In the genomic region with DNA sequence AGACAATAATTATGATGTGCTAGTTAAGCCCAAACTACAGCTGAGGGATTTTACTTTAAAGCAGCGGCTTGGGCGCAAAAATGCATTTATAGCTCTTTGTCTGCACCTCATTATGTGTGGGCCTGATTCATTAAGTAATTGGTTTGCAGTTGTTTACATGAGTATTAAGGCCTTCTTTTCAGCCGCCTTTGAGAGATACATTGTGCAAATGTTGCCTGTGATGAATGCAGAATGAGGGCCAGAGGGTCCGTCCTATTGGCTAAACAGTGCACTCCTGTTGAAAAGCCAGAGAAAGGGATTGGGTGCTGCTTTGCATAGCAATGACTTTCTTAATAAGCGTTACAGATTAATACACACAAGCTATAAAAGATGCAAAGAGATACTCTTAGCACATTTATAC, we compare ENCODE assay signal across 22 cellular contexts.
A peak's percentile ranks its signal among the peaks of the same experiment; 100 is the strongest.
DNase-seq lines count a peak whose midpoint lies in the region; FAIRE-seq and TF ChIP-seq lines count a peak whose summit lies in the region.
"Had no signal": no experiment of that assay in that cellular context is flagged by ENCODE, and none has a peak within 500 bp of the region (broad histone marks: within the 10 kb centered on the region; RNA-seq: fewer than 3 reads in every experiment).

No MANE protein-coding gene starts in this region.

- no peaks in the 10 kb centered on the region for H3K79me2 ChIP-seq in H1 (ENCODE audit: control insufficient read depth in 1 of 2, insufficient read depth in 2 of 2, low read length in 2 of 2)

- 0 out of 8 replicates have a peak overlapping the region, but pooled peaks of 1 of the 4 experiments have one; percentile 43 for H3K4me3 ChIP-seq in H1 (ENCODE audit: extremely low read depth in 1 of 4, insufficient read depth in 2 of 4, low read depth in 3 of 4, low read length in 4 of 4)
- H3K4me3 ChIP-seq: lung, tibial nerve had no signal

- no peak overlapping the region for H2BK20ac ChIP-seq in H1 (ENCODE audit: low read length)

- H3K79me1 ChIP-seq in H1 (ENCODE audit: low read depth, low read length): no peaks in the 10 kb centered on the region; the same call in 1 of the 2 replicates

- H4K8ac ChIP-seq in H1 (ENCODE audit: extremely low read depth, insufficient read depth, low read length): no peak overlapping the region

- TF ChIP-seq POLR2A in H1 (IDR thresholded peaks at IDR 0.05; ENCODE audit: control extremely low read depth in 1 of 2, low read depth in 2 of 2, low read length in 2 of 2): no peak

- H3K23ac ChIP-seq in H1 (ENCODE audit: insufficient read length): no peak overlapping the region

- TF ChIP-seq EP300 in H1 (IDR thresholded peaks at IDR 0.05; ENCODE audit: borderline replicate concordance in 1 of 2, low read depth in 2 of 2, low read length in 2 of 2): no peak

- H3K4me1 ChIP-seq in H1 (replicated peaks in 1 of 4; ENCODE audit: control insufficient read depth in 3 of 4, insufficient read depth in 4 of 4, low read length in 3 of 4): peaks cover 0 to 20% (median 10%) of the 10 kb centered on the region in 4 experiments; a peak in 3 of 7 replicates

- H3K14ac ChIP-seq in H1 (ENCODE audit: insufficient read length): no peak overlapping the region

- H4K20me1 ChIP-seq in H1 (replicated peaks in 1 of 2; ENCODE audit: control insufficient read depth in 1 of 2, insufficient read depth in 2 of 2, low read length in 2 of 2): no peaks in the 10 kb centered on the region

- peaks cover 5% of the 10 kb centered on the region for H3K4me1 Mint-ChIP-seq in activated T-helper 1 cell treated with anti-CD3 and anti-CD28 coated beads, Interleukin-12 subunit alpha, Interleukin-12 subunit beta, Interleukin-2, Interleukin-4 antibody, amounts not matched to agents 30 ng/mL and 10 ng/mL and 1 ng/mL, durations not matched to agents 14 hours and 24 hours and 36 hours (ENCODE audit: low read depth)

- DNase-seq in NCI-H1048 (lab: John Stamatoyannopoulos, UW) (peak; percentile 3), NCI-H69 (lab: John Stamatoyannopoulos, UW) (peak; percentile 69), H1 (ENCODE audit: low read depth in 1 of 2, low spot score in 2 of 2) (no peak), pons (ENCODE audit: low spot score) (peak; percentile 97), RKO (ENCODE audit: low spot score) (no peak), EL (no peak)
- DNase-seq in activated T-helper 1 cell treated with anti-CD3 and anti-CD28 coated beads, Interleukin-12 subunit alpha, Interleukin-12 subunit beta, Interleukin-2, Interleukin-4 antibody, amounts not matched to agents 30 ng/mL and 10 ng/mL and 1 ng/mL, durations not matched to agents 14 hours and 24 hours and 36 hours (ENCODE audit: low spot score): no peak
- DNase-seq: activated CD4-positive, alpha-beta T cell treated with anti-CD3 and anti-CD28 coated beads for 4 hours; activated CD8-positive, alpha-beta memory T cell treated with anti-CD3 and anti-CD28 coated beads, Interleukin-2, amount 50 U/mL, for 48 hours; activated naive CD4-positive, alpha-beta T cell; DMS53; GOT3; immature natural killer cell; naive B cell; stimulated activated CD4-positive, alpha-beta T cell treated with anti-CD3 and anti-CD28 coated beads, Interleukin-12 subunit alpha, Interleukin-12 subunit beta, amount 100 ng/mL, for 4 hours; T-helper 9 cell had no signal

- H3K4me3 Mint-ChIP-seq in activated T-helper 1 cell treated with anti-CD3 and anti-CD28 coated beads, Interleukin-12 subunit alpha, Interleukin-12 subunit beta, Interleukin-2, Interleukin-4 antibody, amounts not matched to agents 30 ng/mL and 10 ng/mL and 1 ng/mL, durations not matched to agents 14 hours and 24 hours and 36 hours: no peak overlapping the region
- H3K4me3 Mint-ChIP-seq: dendritic cell treated with granulocyte-macrophage colony-stimulating factor and Interleukin-4, amounts not matched to agents 40 ng/mL and 50 ng/mL, for 4 days; immature natural killer cell; naive B cell; stimulated activated effector memory CD8-positive, alpha-beta T cell treated with anti-CD3 and anti-CD28 coated beads, Interleukin-12 subunit alpha, Interleukin-12 subunit beta, amount 100 ng/mL, for 72 hours had no signal

- no peak for TF ChIP-seq RAD21 in H1 (IDR thresholded peaks at IDR 0.05 in 1 of 2, conservative IDR thresholded peaks at IDR 0.05 in 1 of 2; ENCODE audit: low read depth in 2 of 2, low read length in 2 of 2)

- H3K9ac ChIP-seq in H1 (replicated peaks in 1 of 4; ENCODE audit: extremely low read depth in 1 of 4, low read depth in 3 of 4, low read length in 3 of 4): no peak overlapping the region

- no peak overlapping the region for H3K27ac Mint-ChIP-seq in activated T-helper 1 cell treated with anti-CD3 and anti-CD28 coated beads, Interleukin-12 subunit alpha, Interleukin-12 subunit beta, Interleukin-2, Interleukin-4 antibody, amounts not matched to agents 30 ng/mL and 10 ng/mL and 1 ng/mL, durations not matched to agents 14 hours and 24 hours and 36 hours
- H3K27ac Mint-ChIP-seq: dendritic cell treated with granulocyte-macrophage colony-stimulating factor and Interleukin-4, amounts not matched to agents 40 ng/mL and 50 ng/mL, for 4 days; immature natural killer cell; naive B cell; stimulated activated effector memory CD8-positive, alpha-beta T cell treated with anti-CD3 and anti-CD28 coated beads, Interleukin-12 subunit alpha, Interleukin-12 subunit beta, amount 100 ng/mL, for 72 hours had no signal

- no peak overlapping the region for H2AFZ ChIP-seq in H1 (ENCODE audit: low read length)

- no peak overlapping the region for H3K56ac ChIP-seq in H1 (replicated peaks; ENCODE audit: insufficient read length, low read depth, low read length)

- WGBS in H1 (ENCODE audit: extremely low coverage in 1 of 2, insufficient coverage in 1 of 2, insufficient read length in 1 of 2, insufficient replicate concordance in 2 of 2, low coverage in 1 of 2, low lambda C conversion rate in 2 of 2, missing lambda C conversion rate in 1 of 2), 2 experiments: 78% methylated on average over 5 of the region's 5 CpGs; no CpG with 5 or more reads in 1 of the 2 experiments

- H3K18ac ChIP-seq in H1 (ENCODE audit: extremely low read depth, low read length): no peak overlapping the region

- no peaks in the 10 kb centered on the region for H3K9me3 Mint-ChIP-seq in activated T-helper 1 cell treated with anti-CD3 and anti-CD28 coated beads, Interleukin-12 subunit alpha, Interleukin-12 subunit beta, Interleukin-2, Interleukin-4 antibody, amounts not matched to agents 30 ng/mL and 10 ng/mL and 1 ng/mL, durations not matched to agents 14 hours and 24 hours and 36 hours
- H3K9me3 Mint-ChIP-seq: dendritic cell treated with granulocyte-macrophage colony-stimulating factor and Interleukin-4, amounts not matched to agents 40 ng/mL and 50 ng/mL, for 4 days; immature natural killer cell; naive B cell; stimulated activated effector memory CD8-positive, alpha-beta T cell treated with anti-CD3 and anti-CD28 coated beads, Interleukin-12 subunit alpha, Interleukin-12 subunit beta, amount 100 ng/mL, for 72 hours had no signal

- H3K4me2 ChIP-seq in H1 (ENCODE audit: insufficient read depth in 1 of 2, low read depth in 2 of 2, low read length in 2 of 2): peak overlapping the region; percentile 15 to 25; a peak in 2 of 4 replicates

- H4K5ac ChIP-seq in H1 (ENCODE audit: insufficient read length, low read depth, low read length): no peak overlapping the region

- peaks cover 0 to 10% (median 4%) of the 10 kb centered on the region in 4 experiments; a peak in 3 of 8 replicates for H3K36me3 ChIP-seq in H1 (ENCODE audit: control insufficient read depth in 2 of 4, insufficient read depth in 4 of 4, low read length in 3 of 4)

- no peak overlapping the region for H4K91ac ChIP-seq in H1 (replicated peaks; ENCODE audit: insufficient read length, low read length)

- POLR2A ChIA-PET in H1 (lab: Charles Lee; ENCODE audit: partially characterized antibody): interaction anchor here (0.6 to 2.3 kb wide), 6 partner anchors 11 to 157 kb away, joined by 3 to 10 read pairs (median 4); partner anchors contain the start of genes KIZ and XRN2

- intact Hi-C loops in activated T-helper 1 cell treated with anti-CD3 and anti-CD28 coated beads, Interleukin-12 subunit alpha, Interleukin-12 subunit beta, Interleukin-2, Interleukin-4 antibody, amounts not matched to agents 30 ng/mL and 10 ng/mL and 1 ng/mL, durations not matched to agents 14 hours and 24 hours and 36 hours (cut with micrococcal nuclease): loop anchor here (2.0 to 10.0 kb wide), 5 partner anchors 128 to 470 kb away; partner anchors contain the start of genes LINC00237 and PAX1

- CTCF ChIA-PET in H1 (lab: Charles Lee; ENCODE audit: partially characterized antibody): interaction anchor here (0.5 to 5.8 kb wide), 75 partner anchors 8 to 495 kb away, joined by 3 to 90 read pairs (median 5); partner anchors contain the start of gene XRN2

- H3K36me3 Mint-ChIP-seq in activated T-helper 1 cell treated with anti-CD3 and anti-CD28 coated beads, Interleukin-12 subunit alpha, Interleukin-12 subunit beta, Interleukin-2, Interleukin-4 antibody, amounts not matched to agents 30 ng/mL and 10 ng/mL and 1 ng/mL, durations not matched to agents 14 hours and 24 hours and 36 hours (ENCODE audit: low read depth): no peaks in the 10 kb centered on the region

- no peaks in the 10 kb centered on the region for H3K23me2 ChIP-seq in H1 (ENCODE audit: low read depth, low read length)

- no peak overlapping the region for H2BK12ac ChIP-seq in H1 (ENCODE audit: low read depth, low read length)

- H3K4ac ChIP-seq in H1 (replicated peaks; ENCODE audit: insufficient read length, low read depth, low read length): no peak overlapping the region

- H2BK120ac ChIP-seq in H1 (replicated peaks; ENCODE audit: low read depth, low read length): no peak overlapping the region

- H2BK5ac ChIP-seq in H1 (ENCODE audit: low read depth, low read length): no peak overlapping the region

- H2BK15ac ChIP-seq in H1 (ENCODE audit: low read length): no peak overlapping the region

- H3K9me3 ChIP-seq in H1 (ENCODE audit: insufficient read depth in 2 of 2, low read depth in 1 of 2, low read length in 1 of 2): no peaks in the 10 kb centered on the region
- H3K9me3 ChIP-seq: tibial nerve had no signal

- no peak for TF ChIP-seq CTCF in H1 (IDR thresholded peaks at IDR 0.05; ENCODE audit: control extremely low read depth in 1 of 3, insufficient read depth in 1 of 3, low read depth in 1 of 3, low read length in 3 of 3)

- no peak for FAIRE-seq in H1 (lab: Jason Lieb, UNC)
- FAIRE-seq: GM18507 had no signal

- H3K27me3 ChIP-seq in H1 (replicated peaks in 1 of 4; ENCODE audit: control insufficient read depth in 3 of 4, extremely low read depth in 1 of 4, insufficient read depth in 3 of 4, low read length in 3 of 4): no peaks in the 10 kb centered on the region
- H3K27me3 ChIP-seq: tibial nerve had no signal

- no peak overlapping the region for H3K27ac ChIP-seq in H1 (ENCODE audit: low read depth, low read length)
- H3K27ac ChIP-seq: HL-60 had no signal

- H3K27me3 Mint-ChIP-seq in activated T-helper 1 cell treated with anti-CD3 and anti-CD28 coated beads, Interleukin-12 subunit alpha, Interleukin-12 subunit beta, Interleukin-2, Interleukin-4 antibody, amounts not matched to agents 30 ng/mL and 10 ng/mL and 1 ng/mL, durations not matched to agents 14 hours and 24 hours and 36 hours (ENCODE audit: insufficient read depth): no peaks in the 10 kb centered on the region
- H3K27me3 Mint-ChIP-seq: dendritic cell treated with granulocyte-macrophage colony-stimulating factor and Interleukin-4, amounts not matched to agents 40 ng/mL and 50 ng/mL, for 4 days; naive B cell had no signal

- H2AK5ac ChIP-seq in H1 (ENCODE audit: low read depth, low read length): no peak overlapping the region

Comparison
In these comparisons a context has a peak if more than half of its experiments do, and no peak if none do; other contexts are left out.
1. DNase-seq: peak in NCI-H1048 (single experiment), NCI-H69 (single experiment) and pons (single experiment); none in H1 (0 of 2), RKO (single experiment), activated T-helper 1 cell treated with anti-CD3 and anti-CD28 coated beads, Interleukin-12 subunit alpha, Interleukin-12 subunit beta, Interleukin-2, Interleukin-4 antibody, amounts not matched to agents 30 ng/mL and 10 ng/mL and 1 ng/mL, durations not matched to agents 14 hours and 24 hours and 36 hours (single experiment) and EL (single experiment).